ENCODE assay signal across 22 cellular contexts in genomic region chr22:40376149-40376548, GRCh38.
"Had no signal": no experiment of that assay in that cellular context is flagged by ENCODE, and none has a peak within 500 bp of the region (broad histone marks: within the 10 kb centered on the region; RNA-seq: fewer than 3 reads in every experiment).

No MANE protein-coding gene starts in this region.

- H3K4me3 ChIP-seq: dorsolateral prefrontal cortex, gastroesophageal sphincter, left ventricle myocardium inferior, testis had no signal

- H3K9me3 ChIP-seq: gastroesophageal sphincter, left ventricle myocardium inferior, testis had no signal

- H3K27ac Mint-ChIP-seq: activated CD4-positive, alpha-beta T cell treated with anti-CD3 and anti-CD28 coated beads, Interleukin-2, amount 10 ng/mL, durations not matched to agents 24 days and 14 days; activated CD8-positive, alpha-beta T cell treated with anti-CD3 and anti-CD28 coated beads, Interleukin-2, amount 10 ng/mL, durations not matched to agents 7 days and 5 days; activated naive CD8-positive, alpha-beta T cell; activated T-cell treated with anti-CD3 and anti-CD28 coated beads, Interleukin-2, amount 50 U/mL, for 72 hours; endodermal cell; nephron; stimulated activated naive CD8-positive, alpha-beta T cell treated with anti-CD3 and anti-CD28 coated beads, Interleukin-15, Interleukin-2, amounts not matched to agents 100 ng/mL and 50 ng/mL, for 24 hours had no signal

- H3K4me3 Mint-ChIP-seq: activated CD4-positive, alpha-beta T cell treated with anti-CD3 and anti-CD28 coated beads, Interleukin-2, amount 10 ng/mL, durations not matched to agents 24 days and 14 days; activated CD8-positive, alpha-beta T cell treated with anti-CD3 and anti-CD28 coated beads, Interleukin-2, amount 10 ng/mL, durations not matched to agents 7 days and 5 days; activated naive CD8-positive, alpha-beta T cell; activated T-cell treated with anti-CD3 and anti-CD28 coated beads, Interleukin-2, amount 50 U/mL, for 72 hours; endodermal cell; nephron; stimulated activated naive CD8-positive, alpha-beta T cell treated with anti-CD3 and anti-CD28 coated beads, Interleukin-15, Interleukin-2, amounts not matched to agents 100 ng/mL and 50 ng/mL, for 24 hours had no signal

- H3K9me3 Mint-ChIP-seq: activated CD4-positive, alpha-beta T cell treated with anti-CD3 and anti-CD28 coated beads, Interleukin-2, amount 10 ng/mL, durations not matched to agents 24 days and 14 days; activated T-cell treated with anti-CD3 and anti-CD28 coated beads, Interleukin-2, amount 50 U/mL, for 72 hours; endodermal cell; nephron; stimulated activated naive CD8-positive, alpha-beta T cell treated with anti-CD3 and anti-CD28 coated beads, Interleukin-15, Interleukin-2, amounts not matched to agents 100 ng/mL and 50 ng/mL, for 24 hours had no signal

- H3K27me3 ChIP-seq: dorsolateral prefrontal cortex, gastroesophageal sphincter, testis had no signal

- FAIRE-seq: islet of Langerhans, small intestine, TTC549 had no signal

- H3K27me3 Mint-ChIP-seq: activated CD4-positive, alpha-beta T cell treated with anti-CD3 and anti-CD28 coated beads, Interleukin-2, amount 10 ng/mL, durations not matched to agents 24 days and 14 days; activated naive CD8-positive, alpha-beta T cell; stimulated activated naive CD8-positive, alpha-beta T cell treated with anti-CD3 and anti-CD28 coated beads, Interleukin-15, Interleukin-2, amounts not matched to agents 100 ng/mL and 50 ng/mL, for 24 hours had no signal

- H3K27ac ChIP-seq: dorsolateral prefrontal cortex, gastroesophageal sphincter, left ventricle myocardium inferior, testis had no signal

- ATAC-seq: activated CD8-positive, alpha-beta T cell treated with anti-CD3 and anti-CD28 coated beads, Interleukin-2, amount 10 ng/mL, durations not matched to agents 7 days and 5 days; activated T-cell treated with anti-CD3 and anti-CD28 coated beads, Interleukin-2, amount 50 U/mL, for 72 hours; gastroesophageal sphincter; right cardiac atrium had no signal

- H3K36me3 ChIP-seq: gastroesophageal sphincter had no signal

- DNase-seq: activated CD4-positive, alpha-beta T cell treated with anti-CD3 and anti-CD28 coated beads, Interleukin-2, amount 10 ng/mL, durations not matched to agents 24 days and 14 days; activated CD4-positive, CD25-positive, alpha-beta regulatory T cell; activated CD8-positive, alpha-beta memory T cell treated with anti-CD3 and anti-CD28 coated beads, Interleukin-2, amount 50 U/mL, for 4 hours; activated CD8-positive, alpha-beta T cell treated with anti-CD3 and anti-CD28 coated beads, Interleukin-2, amount 10 ng/mL, durations not matched to agents 7 days and 5 days; activated gamma-delta T cell; activated T-cell treated with anti-CD3 and anti-CD28 coated beads, Interleukin-2, amount 50 U/mL, for 72 hours; amniotic stem cell; dorsolateral prefrontal cortex; endodermal cell; erythroblast; left ventricle myocardium inferior; occipital lobe; right cardiac atrium; small intestine; stimulated activated CD4-positive, alpha-beta T cell treated with anti-CD3 and anti-CD28 coated beads, Interleukin-4, amount 100 ng/mL, for 24 hours; testis had no signal
